1 cellular context compared by ENCODE assay signal in genomic region chr9:98774746-98775145, GRCh38.
TF ChIP-seq lines count a peak whose summit lies in the region.

No MANE protein-coding gene starts in this region.

TF ChIP-seq in IMR-90, 13 proteins besides CTCF, POLR2A, EP300 and RAD21 (continued from another document):
- TF ChIP-seq ELK1 (IDR thresholded peaks at IDR 0.05; ENCODE audit: borderline replicate concordance, low read depth, low read length) (no peak), FOS (IDR thresholded peaks at IDR 0.05; ENCODE audit: low read depth, low read length) (no peak), NFE2L2 (IDR thresholded peaks at IDR 0.05; ENCODE audit: low read depth, low read length) (no peak), MAFK (IDR thresholded peaks at IDR 0.05; ENCODE audit: low read depth, low read length) (no peak)
